Comparison of ENCODE assay signal across 33 cellular contexts in the genomic region with DNA sequence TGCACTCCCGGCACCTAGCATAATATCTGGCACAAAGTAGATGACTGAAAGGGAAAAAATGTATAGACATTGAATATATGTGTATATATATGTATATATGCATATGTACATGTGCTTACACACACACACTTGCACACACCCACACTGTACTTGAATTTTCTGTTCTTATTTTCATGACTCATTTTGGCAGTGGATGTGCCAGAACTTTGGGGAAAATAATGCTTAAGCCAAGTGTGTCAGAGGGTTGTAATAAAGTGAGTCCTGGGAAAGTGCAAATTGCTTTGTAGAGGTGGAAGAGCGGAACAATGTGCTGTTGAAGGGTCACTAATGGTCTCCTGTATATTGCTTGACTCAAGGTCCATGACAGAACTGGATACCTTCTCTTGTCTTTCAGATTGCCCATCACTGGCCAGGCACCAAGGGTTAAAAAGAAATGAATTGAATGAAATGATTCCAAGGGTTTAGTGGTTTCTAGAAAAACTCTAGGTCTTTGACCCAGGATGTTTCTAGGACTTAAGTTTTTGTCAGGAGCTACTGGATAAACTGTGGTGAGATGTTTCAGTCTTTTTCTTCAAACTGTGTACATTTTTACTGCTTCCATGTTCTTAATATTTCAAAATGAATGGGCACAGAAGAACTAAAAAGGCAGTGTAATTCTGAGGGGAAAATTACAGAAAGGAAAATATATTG.
"Had no signal": no experiment of that assay in that cellular context is flagged by ENCODE, and none has a peak within 500 bp of the region (broad histone marks: within the 10 kb centered on the region; RNA-seq: fewer than 3 reads in every experiment).

No MANE protein-coding gene starts in this region.

- H3K36me3 Mint-ChIP-seq: activated naive CD4-positive, alpha-beta T cell treated with anti-CD3 and anti-CD28 coated beads, Interleukin-2, amount 50 U/mL, for 72 hours had no signal

- H3K27ac Mint-ChIP-seq: activated CD4-positive, alpha-beta T cell treated with anti-CD3 and anti-CD28 coated beads, Interleukin-2, amount 10 ng/mL, durations not matched to agents 24 days and 14 days; activated CD8-positive, alpha-beta T cell treated with anti-CD3 and anti-CD28 coated beads, Interleukin-2, amount 10 ng/mL, durations not matched to agents 7 days and 5 days; activated naive CD4-positive, alpha-beta T cell treated with anti-CD3 and anti-CD28 coated beads for 36 hours; activated naive CD4-positive, alpha-beta T cell treated with anti-CD3 and anti-CD28 coated beads, Interleukin-2, amount 50 U/mL, for 72 hours; activated T-helper 1 cell treated with anti-CD3 and anti-CD28 coated beads, Interleukin-12 subunit alpha, Interleukin-12 subunit beta, Interleukin-2, Interleukin-4 antibody, amounts not matched to agents 30 ng/mL and 10 ng/mL and 1 ng/mL, durations not matched to agents 14 hours and 24 hours and 36 hours had no signal

- H3K36me3 ChIP-seq: WERI-Rb-1 had no signal

- H2AFZ ChIP-seq: PC-9 had no signal

- H3K4me1 Mint-ChIP-seq: activated CD4-positive, alpha-beta T cell treated with anti-CD3 and anti-CD28 coated beads, Interleukin-2, amount 10 ng/mL, durations not matched to agents 24 days and 14 days had no signal

- H3K4me2 ChIP-seq: PC-9 had no signal

- ATAC-seq: activated CD8-positive, alpha-beta T cell treated with anti-CD3 and anti-CD28 coated beads, Interleukin-2, amount 10 ng/mL, durations not matched to agents 7 days and 5 days; activated naive CD4-positive, alpha-beta T cell treated with anti-CD3 and anti-CD28 coated beads, Interleukin-2, amount 50 U/mL, for 72 hours; activated T-cell treated with anti-CD3 and anti-CD28 coated beads, Interleukin-2, amount 50 U/mL, for 4 hours; K562; Right ventricle myocardium inferior; SK-N-SH treated with all-trans-retinoic acid at 6 μM for 48 hours had no signal

- DNase-seq: activated CD4-positive, alpha-beta T cell treated with anti-CD3 and anti-CD28 coated beads for 1 hour; activated CD4-positive, alpha-beta T cell treated with anti-CD3 and anti-CD28 coated beads, Interleukin-2, amount 10 ng/mL, durations not matched to agents 24 days and 14 days; activated CD4-positive, alpha-beta T cell treated with anti-CD3 and anti-CD28 coated beads, Interleukin-2, amount 50 U/mL, for 4 hours; activated CD4-positive, CD25-positive, alpha-beta regulatory T cell; activated CD8-positive, alpha-beta T cell treated with anti-CD3 and anti-CD28 coated beads, Interleukin-2, amount 10 ng/mL, durations not matched to agents 7 days and 5 days; activated gamma-delta T cell treated with Interleukin-2 at 50 U/mL for 16 hours; activated naive CD4-positive, alpha-beta T cell treated with anti-CD3 and anti-CD28 coated beads for 36 hours; activated T-cell treated with anti-CD3 and anti-CD28 coated beads, Interleukin-2, amount 50 U/mL, for 4 hours; anterior cingulate cortex; NCI-H1092 treated with DMSO at 0.1 percent for 48 hours; NCI-H1417; NCI-H146; NCI-H187; NCI-H2029 treated with DMSO at 0.1 percent for 48 hours; NCI-H2107; NCI-H2171; NCI-H510A; NCI-H526; NCI-H748 treated with DMSO at 0.1 percent for 48 hours; NK-92 treated with Interleukin-12 subunit alpha and Interleukin-12 subunit beta, amount 100 ng/mL, for 24 hours; PC-9; SIG-M5; SW 1271; T-helper 1 cell; T-helper 2 cell; T-helper 9 cell; WERI-Rb-1 had no signal

- H3K27ac ChIP-seq: PC-9, RWPE1, WERI-Rb-1 had no signal

- H3K4me3 Mint-ChIP-seq: activated CD4-positive, alpha-beta T cell treated with anti-CD3 and anti-CD28 coated beads, Interleukin-2, amount 10 ng/mL, durations not matched to agents 24 days and 14 days; activated CD8-positive, alpha-beta T cell treated with anti-CD3 and anti-CD28 coated beads, Interleukin-2, amount 10 ng/mL, durations not matched to agents 7 days and 5 days; activated naive CD4-positive, alpha-beta T cell treated with anti-CD3 and anti-CD28 coated beads for 36 hours; activated T-cell treated with anti-CD3 and anti-CD28 coated beads, Interleukin-2, amount 50 U/mL, for 4 hours; activated T-helper 1 cell treated with anti-CD3 and anti-CD28 coated beads, Interleukin-12 subunit alpha, Interleukin-12 subunit beta, Interleukin-2, Interleukin-4 antibody, amounts not matched to agents 30 ng/mL and 10 ng/mL and 1 ng/mL, durations not matched to agents 14 hours and 24 hours and 36 hours had no signal

- H3K4me3 ChIP-seq: K562, PC-9 had no signal

- H3K9me3 Mint-ChIP-seq: activated CD4-positive, alpha-beta T cell treated with anti-CD3 and anti-CD28 coated beads, Interleukin-2, amount 10 ng/mL, durations not matched to agents 24 days and 14 days; activated naive CD4-positive, alpha-beta T cell treated with anti-CD3 and anti-CD28 coated beads for 36 hours; activated naive CD4-positive, alpha-beta T cell treated with anti-CD3 and anti-CD28 coated beads, Interleukin-2, amount 50 U/mL, for 72 hours; activated T-cell treated with anti-CD3 and anti-CD28 coated beads, Interleukin-2, amount 50 U/mL, for 4 hours; activated T-helper 1 cell treated with anti-CD3 and anti-CD28 coated beads, Interleukin-12 subunit alpha, Interleukin-12 subunit beta, Interleukin-2, Interleukin-4 antibody, amounts not matched to agents 30 ng/mL and 10 ng/mL and 1 ng/mL, durations not matched to agents 14 hours and 24 hours and 36 hours had no signal
